In the genomic region with DNA sequence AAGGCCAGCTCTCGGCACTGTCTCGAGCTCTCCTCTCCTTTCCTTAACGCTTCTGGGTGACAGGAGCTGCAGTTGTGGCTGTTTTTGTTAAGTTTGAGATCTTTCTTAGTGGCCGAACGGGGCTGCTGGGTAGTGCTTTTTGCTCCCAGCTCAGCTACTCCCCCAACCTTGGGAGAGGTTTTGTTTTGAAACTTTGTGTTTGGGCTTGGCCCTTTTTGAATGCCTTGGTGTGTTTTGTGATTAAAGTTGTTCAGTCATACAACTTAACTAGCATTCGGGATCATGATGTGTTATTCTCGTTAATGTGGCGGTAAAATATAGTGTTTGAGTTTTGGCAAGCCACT, we compare ENCODE assay signal across 8 cellular contexts. TPM values are rescaled to one million over a fixed set of nuclear protein-coding genes. Genes with fewer than 3 reads are reported as not detected.
DNase-seq lines count a peak whose midpoint lies in the region; ATAC-seq and TF ChIP-seq lines count a peak whose summit lies in the region.

No MANE protein-coding gene starts in this region.

- DNase-seq in NOMO-1 treated with DMSO at 0.1 percent for 48 hours (lab: John Stamatoyannopoulos, UW; ENCODE audit: unreplicated experiment) (peak; percentile 19), NOMO-1 treated with dmso at 0.1 percent for 144 hours (lab: John Stamatoyannopoulos, UW; ENCODE audit: unreplicated experiment) (no peak), fibroblast of the conjunctiva (ENCODE audit: low read depth) (peak; percentile 22), renal cortical epithelial cell (ENCODE audit: low read depth) (peak; percentile 35), NCI-H1105 (lab: John Stamatoyannopoulos, UW) (no peak)

- ATAC-seq in HG03469 (IDR thresholded peaks at IDR 0.05; ENCODE audit: unreplicated experiment) (no peak), HG03571 (IDR thresholded peaks at IDR 0.05; ENCODE audit: unreplicated experiment) (no peak)

- TF ChIP-seq CTCF in WI38 (IDR thresholded peaks at IDR 0.05; ENCODE audit: low read depth, low read length), result no peak

- peak overlapping the region; percentile 86 for H3K4me3 ChIP-seq in WI38 (ENCODE audit: low read depth, low read length)

RNA-seq across cellular contexts. Expression of a gene that starts 1.0 kb away (rescaled TPM):
- 44.5 and 79.7 TPM in 2 replicates for total RNA-seq in renal cortical epithelial cell

RNA-seq across cellular contexts. Expression of a gene that starts 15.5 kb away (rescaled TPM):
- total RNA-seq in renal cortical epithelial cell, result 26.2 and 29.2 TPM in 2 replicates

RNA-seq across cellular contexts. Expression of a gene that starts 21.9 kb away (rescaled TPM):
- total RNA-seq in renal cortical epithelial cell, result 0.35 and 2.6 TPM in 2 replicates

Comparison
In these comparisons a context has a peak if more than half of its experiments do, and no peak if none do; other contexts are left out.
1. DNase-seq: peak in NOMO-1 treated with DMSO at 0.1 percent for 48 hours (single experiment), fibroblast of the conjunctiva (single experiment) and renal cortical epithelial cell (single experiment); none in NOMO-1 treated with dmso at 0.1 percent for 144 hours (single experiment) and NCI-H1105 (single experiment).